Comparison of ENCODE assay signal across 11 cellular contexts in the genomic region with DNA sequence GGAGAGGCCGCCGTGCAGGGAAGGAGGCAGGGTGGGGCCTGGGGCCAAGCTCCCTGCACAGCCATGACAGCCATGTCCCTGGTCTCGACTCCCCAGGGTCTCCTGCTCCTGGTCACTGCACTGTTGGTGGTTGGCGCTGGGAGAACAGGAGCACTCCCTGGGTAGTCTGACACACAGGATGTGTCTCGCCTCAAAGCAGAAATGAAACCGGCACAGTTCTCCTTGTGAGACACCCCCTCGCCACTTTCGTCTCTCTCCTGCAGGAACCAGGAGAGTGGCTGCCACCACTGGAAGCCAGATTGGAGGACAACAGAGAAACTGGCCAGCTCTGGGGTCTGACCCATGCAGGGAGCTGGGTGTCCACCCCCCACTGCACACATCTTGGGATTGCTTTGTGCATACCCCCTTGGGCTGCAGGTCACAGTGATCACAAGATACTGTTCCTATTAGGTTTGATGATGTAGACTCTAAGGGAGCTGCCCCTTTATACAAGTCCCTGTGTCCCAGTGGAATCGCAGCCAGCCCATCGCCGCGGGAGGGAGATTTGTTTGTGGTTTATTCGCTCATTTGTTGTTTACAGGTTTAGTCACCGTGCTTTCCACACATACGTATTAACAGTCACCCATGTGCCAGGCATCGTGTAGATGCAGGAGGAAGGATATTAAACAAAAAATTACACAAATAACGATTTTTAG. TPM values are rescaled to one million over a fixed set of nuclear protein-coding genes. Genes with fewer than 3 reads are reported as not detected.
A peak's percentile ranks its signal among the peaks of the same experiment; 100 is the strongest.
DNase-seq lines count a peak whose midpoint lies in the region; ATAC-seq, FAIRE-seq and TF ChIP-seq lines count a peak whose summit lies in the region.
"Had no signal": no experiment of that assay in that cellular context is flagged by ENCODE, and none has a peak within 500 bp of the region (broad histone marks: within the 10 kb centered on the region; RNA-seq: fewer than 3 reads in every experiment).

No MANE protein-coding gene starts in this region.

- intact Hi-C loops in left cardiac atrium (cut with DNase I) = no loop called here

- H3K27ac Mint-ChIP-seq in CD4-positive, CD25-positive, alpha-beta regulatory T cell = peak overlapping the region in 2 of 3 donors; percentile 52 to 85

- TF ChIP-seq EP300 in suprapubic skin (IDR thresholded peaks at IDR 0.05) = no peak

- H3K27ac ChIP-seq in CD4-positive, CD25-positive, alpha-beta regulatory T cell (ENCODE audit: insufficient read depth, low read length, poor library complexity, severe bottlenecking) = no peak overlapping the region
- H3K27ac ChIP-seq in suprapubic skin = no peak overlapping the region

- H3K4me1 ChIP-seq in CD4-positive, CD25-positive, alpha-beta regulatory T cell (ENCODE audit: control insufficient read depth, insufficient read depth, low read length, poor library complexity, severe bottlenecking) = peaks cover 5% of the 10 kb centered on the region
- H3K4me1 ChIP-seq in suprapubic skin = no peaks in the 10 kb centered on the region

- TF ChIP-seq CTCF in NB4 (IDR thresholded peaks at IDR 0.05; ENCODE audit: low read depth, low read length) = no peak
- TF ChIP-seq CTCF in suprapubic skin (IDR thresholded peaks at IDR 0.05) = no peak

- peaks cover 0 to 10% (median 2%) of the 10 kb centered on the region in 4 donors for H3K4me1 Mint-ChIP-seq in CD4-positive, CD25-positive, alpha-beta regulatory T cell

- peak overlapping the region in 2 of 4 donors; percentile 46 to 62 for H3K4me3 Mint-ChIP-seq in CD4-positive, CD25-positive, alpha-beta regulatory T cell

- WGBS in suprapubic skin = 76% methylated on average over 15 of the region's 17 CpGs

- peak in 1 of 3 donors; percentile 22 for DNase-seq in CD4-positive, CD25-positive, alpha-beta regulatory T cell
- DNase-seq in GM19239 (ENCODE audit: insufficient read length, low spot score) = peak; percentile 40
- DNase-seq in NB4 (ENCODE audit: low read depth) = peak; percentile 86
- DNase-seq in left cardiac atrium = no peak
- DNase-seq in H4 (ENCODE audit: low spot score) = no peak
- DNase-seq in suprapubic skin (ENCODE audit: low spot score in 2 of 2) = no peak
- DNase-seq: activated CD4-positive, CD25-positive, alpha-beta regulatory T cell; NCI-H1694 treated with DMSO at 0.1 percent for 48 hours had no signal

- H3K9me3 ChIP-seq in CD4-positive, CD25-positive, alpha-beta regulatory T cell (ENCODE audit: control insufficient read depth in 2 of 2, low read length in 2 of 2) = no peaks in the 10 kb centered on the region
- H3K9me3 ChIP-seq in suprapubic skin = no peaks in the 10 kb centered on the region

- H3K36me3 Mint-ChIP-seq in CD4-positive, CD25-positive, alpha-beta regulatory T cell = peaks cover 4% of the 10 kb centered on the region

- H3K9me3 Mint-ChIP-seq in CD4-positive, CD25-positive, alpha-beta regulatory T cell = no peaks in the 10 kb centered on the region

- no peaks in the 10 kb centered on the region for H3K27me3 ChIP-seq in CD4-positive, CD25-positive, alpha-beta regulatory T cell (ENCODE audit: control insufficient read depth, insufficient read depth, low read length)
- no peaks in the 10 kb centered on the region for H3K27me3 ChIP-seq in suprapubic skin

- peak; percentile 40 to 53 for ATAC-seq in CD4-positive, CD25-positive, alpha-beta regulatory T cell (ENCODE audit: low read depth in 2 of 2)
- ATAC-seq in left cardiac atrium = peak; percentile 57 to 75
- no peak for ATAC-seq in HG03039 (IDR thresholded peaks at IDR 0.05; ENCODE audit: unreplicated experiment)
- ATAC-seq in HG03135 (IDR thresholded peaks at IDR 0.05; ENCODE audit: unreplicated experiment) = no peak

- FAIRE-seq in GM19239 (lab: Jason Lieb, UNC) = peak; percentile 94
- FAIRE-seq: colon had no signal

- H3K36me3 ChIP-seq in CD4-positive, CD25-positive, alpha-beta regulatory T cell (ENCODE audit: control insufficient read depth, insufficient read depth, low read length) = no peaks in the 10 kb centered on the region
- no peaks in the 10 kb centered on the region for H3K36me3 ChIP-seq in suprapubic skin

- no peak for TF ChIP-seq POLR2A in NB4 (IDR thresholded peaks at IDR 0.05; ENCODE audit: extremely low read depth, insufficient read length)
- no peak for TF ChIP-seq POLR2A in suprapubic skin (IDR thresholded peaks at IDR 0.05)

- no peaks in the 10 kb centered on the region for H3K27me3 Mint-ChIP-seq in CD4-positive, CD25-positive, alpha-beta regulatory T cell

- H3K4me3 ChIP-seq in CD4-positive, CD25-positive, alpha-beta regulatory T cell (ENCODE audit: low read depth, low read length) = peak overlapping the region; percentile 59
- no peak overlapping the region for H3K4me3 ChIP-seq in NB4 (ENCODE audit: low read depth, low read length)
- H3K4me3 ChIP-seq in suprapubic skin = no peak overlapping the region

RNA-seq across cellular contexts. Expression of a gene that starts 27.0 kb away (rescaled TPM):
- 57.5 TPM for total RNA-seq in CD4-positive, CD25-positive, alpha-beta regulatory T cell
- 100 to 1,000 TPM in 2 of 4 donors, 10 to 100 TPM in 2; 87.8 to 186 (median 122) TPM for polyA plus RNA-seq in CD4-positive, CD25-positive, alpha-beta regulatory T cell
- total RNA-seq in left cardiac atrium (100 to 1,000 TPM in 1 of 2 donors, 10 to 100 TPM in 1; 68.1 to 119 TPM), suprapubic skin (10 to 100 TPM; 52.9 to 76.6 (median 66.4) TPM)
- total RNA-seq in H4 (2014; rRNA removed; shearing (Covaris generic)) = 84.5 and 105 TPM in 2 replicates

Comparison
In these comparisons a context has a peak if more than half of its experiments do, and no peak if none do; other contexts are left out.
1. ATAC-seq: peak in CD4-positive, CD25-positive, alpha-beta regulatory T cell (2 of 2) and left cardiac atrium (2 of 2); none in HG03039 (single experiment) and HG03135 (single experiment).
2. DNase-seq: peak in GM19239 (single experiment) and NB4 (single experiment); none in left cardiac atrium (single experiment), H4 (single experiment) and suprapubic skin (0 of 2).